Comparison of ENCODE assay signal across 10 cellular contexts in genomic region chr3:23859012-23859743, GRCh38. TPM values are rescaled to one million over a fixed set of nuclear protein-coding genes. Genes with fewer than 3 reads are reported as not detected.
A peak's percentile ranks its signal among the peaks of the same experiment; 100 is the strongest.
DNase-seq lines count a peak whose midpoint lies in the region; ATAC-seq and TF ChIP-seq lines count a peak whose summit lies in the region.
"Had no signal": no experiment of that assay in that cellular context is flagged by ENCODE, and none has a peak within 500 bp of the region (broad histone marks: within the 10 kb centered on the region; RNA-seq: fewer than 3 reads in every experiment).

No MANE protein-coding gene starts in this region.

- CTCF ChIA-PET in CD4-positive, alpha-beta memory T cell (lab: Charles Lee; ENCODE audit: partially characterized antibody): interaction anchor here (0.6 to 1.6 kb wide), 4 partner anchors 11 to 140 kb away, joined by 3 to 4 read pairs (median 4); no protein-coding TSS in a partner anchor

- H3K27ac Mint-ChIP-seq in CD4-positive, alpha-beta memory T cell: peak overlapping the region in 5 of 7 donors; percentile 11 to 90 (median 78)
- peak overlapping the region; percentile 2 to 47 for H3K27ac Mint-ChIP-seq in natural killer cell

- intact Hi-C loops in CD4-positive, alpha-beta memory T cell (cut with micrococcal nuclease): no loop called here
- intact Hi-C loops in natural killer cell (cut with micrococcal nuclease): no loop called here

- no peaks in the 10 kb centered on the region for H3K9me3 Mint-ChIP-seq in CD4-positive, alpha-beta memory T cell
- H3K9me3 Mint-ChIP-seq in natural killer cell: no peaks in the 10 kb centered on the region

- POLR2A ChIA-PET in CD4-positive, alpha-beta memory T cell (lab: Charles Lee; ENCODE audit: partially characterized antibody): interaction anchor here (0.9 kb wide), 1 partner anchor 21 kb away, joined by 3 read pairs; no protein-coding TSS in a partner anchor

- no peak for TF ChIP-seq CTCF in natural killer cell (IDR thresholded peaks at IDR 0.05)

- H3K4me3 ChIP-seq in CD4-positive, alpha-beta memory T cell (ENCODE audit: low read length in 2 of 2): no peak overlapping the region
- H3K4me3 ChIP-seq: thoracic aorta had no signal

- H3K4me3 Mint-ChIP-seq in CD4-positive, alpha-beta memory T cell: peak overlapping the region in 7 of 8 donors; percentile 28 to 75 (median 62)
- H3K4me3 Mint-ChIP-seq in natural killer cell: peak overlapping the region; percentile 10

- H3K27me3 Mint-ChIP-seq in CD4-positive, alpha-beta memory T cell: no peaks in the 10 kb centered on the region
- no peaks in the 10 kb centered on the region for H3K27me3 Mint-ChIP-seq in natural killer cell (ENCODE audit: low read depth in 2 of 2)

- H3K27me3 ChIP-seq in CD4-positive, alpha-beta memory T cell (ENCODE audit: insufficient read depth, low read length): no peaks in the 10 kb centered on the region

- no peaks in the 10 kb centered on the region for H3K9me3 ChIP-seq in CD4-positive, alpha-beta memory T cell (ENCODE audit: control insufficient read depth in 1 of 2, low read length in 2 of 2)
- H3K9me3 ChIP-seq: thoracic aorta had no signal

- ATAC-seq in natural killer cell: peak in 1 of 3 donors; percentile 37
- ATAC-seq: SK-N-SH treated with all-trans-retinoic acid at 6 μM for 48 hours had no signal

- H3K27ac ChIP-seq in CD4-positive, alpha-beta memory T cell (ENCODE audit: low read depth, low read length): no peak overlapping the region

- H3K4me1 ChIP-seq in CD4-positive, alpha-beta memory T cell (ENCODE audit: insufficient read depth, low read length): peaks cover 35% of the 10 kb centered on the region

- H3K36me3 Mint-ChIP-seq in CD4-positive, alpha-beta memory T cell: peaks cover 13 to 15% of the 10 kb centered on the region in 2 donors
- no peaks in the 10 kb centered on the region for H3K36me3 Mint-ChIP-seq in natural killer cell

- H3K36me3 ChIP-seq in CD4-positive, alpha-beta memory T cell (ENCODE audit: insufficient read depth, low read length): no peaks in the 10 kb centered on the region
- H3K36me3 ChIP-seq: thoracic aorta had no signal

- H3K4me1 Mint-ChIP-seq in CD4-positive, alpha-beta memory T cell: peaks cover 47 to 80% (median 63%) of the 10 kb centered on the region in 4 donors
- peaks cover 61 to 64% of the 10 kb centered on the region in 2 donors for H3K4me1 Mint-ChIP-seq in natural killer cell

- no peak for DNase-seq in CD4-positive, alpha-beta memory T cell
- DNase-seq in LHCN-M2 (ENCODE audit: low read depth): peak; percentile 85
- peak; percentile 54 for DNase-seq in dermis blood vessel endothelial cell
- DNase-seq in natural killer cell: no peak
- no peak for DNase-seq in hepatic stellate cell (ENCODE audit: low spot score)
- DNase-seq in NCI-H748 treated with DMSO at 0.1 percent for 48 hours (lab: John Stamatoyannopoulos, UW): no peak
- DNase-seq in stimulated activated naive CD4-positive, alpha-beta T cell treated with Interleukin-2 at 50 U/mL for 16 hours (lab: John Stamatoyannopoulos, UW): no peak
- no peak for DNase-seq in NCI-H2029 treated with DMSO at 0.1 percent for 48 hours (lab: John Stamatoyannopoulos, UW)

RNA-seq across cellular contexts. Expression of gene UBE2E1, which starts 53.4 kb away (rescaled TPM):
- 10 to 100 TPM; 59.5 to 61.4 TPM for total RNA-seq in CD4-positive, alpha-beta memory T cell
- 10 to 100 TPM; 10.9 to 12.0 TPM for polyA plus RNA-seq in CD4-positive, alpha-beta memory T cell
- total RNA-seq in LHCN-M2 (2014; rRNA removed): 44.3 and 65.8 TPM in 2 replicates
- 57.4 TPM for polyA plus RNA-seq in LHCN-M2 (2012)
- total RNA-seq in dermis blood vessel endothelial cell: 137 and 152 TPM in 2 replicates
- total RNA-seq in natural killer cell: 10 to 100 TPM; 80.0 to 89.5 (median 86.9) TPM

RNA-seq across cellular contexts. Expression of gene NKIRAS1, which starts 57.6 kb away (rescaled TPM):
- 1 to 10 TPM; 5.2 to 5.3 TPM for total RNA-seq in CD4-positive, alpha-beta memory T cell
- polyA plus RNA-seq in CD4-positive, alpha-beta memory T cell: 1 to 10 TPM; 3.4 to 3.8 TPM
- total RNA-seq in LHCN-M2 (2014; rRNA removed) (15.2 and 19.3 TPM in 2 replicates), dermis blood vessel endothelial cell (6.0 and 6.8 TPM in 2 replicates), natural killer cell (1 to 10 TPM; 2.2 to 3.3 (median 2.8) TPM)
- 6.3 TPM for polyA plus RNA-seq in LHCN-M2 (2012)

RNA-seq across cellular contexts. Expression of gene RPL15, which starts 57.8 kb away (rescaled TPM):
- total RNA-seq in CD4-positive, alpha-beta memory T cell: 1,000 to 10,000 TPM; 1,856 to 2,010 TPM
- 1,000 to 10,000 TPM; 4,646 to 4,720 TPM for polyA plus RNA-seq in CD4-positive, alpha-beta memory T cell
- total RNA-seq in LHCN-M2 (2014; rRNA removed) (1,343 and 2,157 TPM in 2 replicates), dermis blood vessel endothelial cell (1,782 and 3,418 TPM in 2 replicates), natural killer cell (1,000 to 10,000 TPM; 1,116 to 1,338 (median 1,291) TPM)
- polyA plus RNA-seq in LHCN-M2 (2012): 2,998 TPM

Comparison
In these comparisons a context has a peak if more than half of its experiments do, and no peak if none do; other contexts are left out.
1. DNase-seq: peak in LHCN-M2 (single experiment) and dermis blood vessel endothelial cell (single experiment); none in CD4-positive, alpha-beta memory T cell (0 of 5), natural killer cell (single experiment), hepatic stellate cell (single experiment), NCI-H748 treated with DMSO at 0.1 percent for 48 hours (single experiment), stimulated activated naive CD4-positive, alpha-beta T cell treated with Interleukin-2 at 50 U/mL for 16 hours (single experiment) and NCI-H2029 treated with DMSO at 0.1 percent for 48 hours (single experiment).